In genomic region chr3:52025453-52025852, GRCh38 we compare ENCODE assay signal across 16 cellular contexts. TPM values are rescaled to one million over a fixed set of nuclear protein-coding genes. Genes with fewer than 3 reads are reported as not detected.
A peak's percentile ranks its signal among the peaks of the same experiment; 100 is the strongest.
DNase-seq lines count a peak whose midpoint lies in the region; FAIRE-seq and TF ChIP-seq lines count a peak whose summit lies in the region.
"Had no signal": no experiment of that assay in that cellular context is flagged by ENCODE, and none has a peak within 500 bp of the region (broad histone marks: within the 10 kb centered on the region; RNA-seq: fewer than 3 reads in every experiment).

No MANE protein-coding gene starts in this region.

- H3K27ac Mint-ChIP-seq in neural progenitor cell, result peak overlapping the region; percentile 69
- H3K27ac Mint-ChIP-seq: activated CD4-positive, alpha-beta memory T cell treated with anti-CD3 and anti-CD28 coated beads for 36 hours; activated T-cell treated with anti-CD3 and anti-CD28 coated beads, Interleukin-2, amount 50 U/mL, for 72 hours had no signal

- H3K36me3 Mint-ChIP-seq in neural progenitor cell, result no peaks in the 10 kb centered on the region
- H3K36me3 Mint-ChIP-seq: activated CD4-positive, alpha-beta memory T cell treated with anti-CD3 and anti-CD28 coated beads for 36 hours had no signal

- peaks cover 2% of the 10 kb centered on the region for H3K27me3 Mint-ChIP-seq in neural progenitor cell (ENCODE audit: insufficient read depth, low read depth)
- H3K27me3 Mint-ChIP-seq: activated CD4-positive, alpha-beta memory T cell treated with anti-CD3 and anti-CD28 coated beads for 36 hours had no signal

- TF ChIP-seq CTCF in WERI-Rb-1 (IDR thresholded peaks at IDR 0.05; ENCODE audit: low read depth, low read length) (no peak), neural progenitor cell (IDR thresholded peaks at IDR 0.05) (no peak), GM20000 (IDR thresholded peaks at IDR 0.05; ENCODE audit: extremely low read depth, missing control alignments) (no peak)

- FAIRE-seq in GM12891 (lab: Jason Lieb, UNC), result peak; percentile 16

- H3K4me1 ChIP-seq in neural progenitor cell, result peaks cover 25% of the 10 kb centered on the region

- no peak overlapping the region for H3K9ac ChIP-seq in neural progenitor cell

- TF ChIP-seq POLR2A in GM12891 (IDR thresholded peaks at IDR 0.05; ENCODE audit: low read depth, low read length), result no peak

- H3K4me1 Mint-ChIP-seq in neural progenitor cell, result peaks cover 46% of the 10 kb centered on the region

- H3K27ac ChIP-seq in WERI-Rb-1 (peak overlapping the region; percentile 96), neural progenitor cell (no peak overlapping the region)
- H3K27ac ChIP-seq: sigmoid colon had no signal

- H3K9me3 ChIP-seq in WERI-Rb-1 (ENCODE audit: severe bottlenecking), result no peaks in the 10 kb centered on the region
- no peaks in the 10 kb centered on the region for H3K9me3 ChIP-seq in neural progenitor cell (ENCODE audit: low read depth)
- H3K9me3 ChIP-seq: sigmoid colon had no signal

- no peaks in the 10 kb centered on the region for H3F3A ChIP-seq in neural progenitor cell (ENCODE audit: low read depth)

- H3K4me3 ChIP-seq in WERI-Rb-1 (ENCODE audit: low read depth, low read length) (peak overlapping the region; percentile 24), neural progenitor cell (no peak overlapping the region)
- H3K4me3 ChIP-seq: sigmoid colon had no signal

- H3K4me3 Mint-ChIP-seq in neural progenitor cell, result no peak overlapping the region
- H3K4me3 Mint-ChIP-seq: activated CD4-positive, alpha-beta memory T cell treated with anti-CD3 and anti-CD28 coated beads for 36 hours; activated T-cell treated with anti-CD3 and anti-CD28 coated beads, Interleukin-2, amount 50 U/mL, for 72 hours had no signal

- H3K79me2 ChIP-seq in neural progenitor cell (ENCODE audit: low read depth), result no peaks in the 10 kb centered on the region

- H3K27me3 ChIP-seq in WERI-Rb-1 (ENCODE audit: insufficient read depth, low read depth, severe bottlenecking) (no peaks in the 10 kb centered on the region), neural progenitor cell (no peaks in the 10 kb centered on the region)
- H3K27me3 ChIP-seq: sigmoid colon had no signal

- no peaks in the 10 kb centered on the region for H3K36me3 ChIP-seq in WERI-Rb-1
- no peaks in the 10 kb centered on the region for H3K36me3 ChIP-seq in neural progenitor cell
- H3K36me3 ChIP-seq: sigmoid colon had no signal

- no peaks in the 10 kb centered on the region for H4K20me1 ChIP-seq in neural progenitor cell (ENCODE audit: low read depth)

- no peak overlapping the region for H3K4me2 ChIP-seq in neural progenitor cell

- H2AFZ ChIP-seq in neural progenitor cell (replicated peaks), result no peak overlapping the region

- no peaks in the 10 kb centered on the region for H3K9me3 Mint-ChIP-seq in neural progenitor cell
- H3K9me3 Mint-ChIP-seq: activated CD4-positive, alpha-beta memory T cell treated with anti-CD3 and anti-CD28 coated beads for 36 hours; activated T-cell treated with anti-CD3 and anti-CD28 coated beads, Interleukin-2, amount 50 U/mL, for 72 hours had no signal

- DNase-seq in GM12891 (ENCODE audit: insufficient read length, low spot score), result no peak
- peak; percentile 63 for DNase-seq in WERI-Rb-1
- no peak for DNase-seq in neural progenitor cell (ENCODE audit: low spot score)
- no peak for DNase-seq in GM20000 (ENCODE audit: low spot score)
- no peak for DNase-seq in NCI-H1930 (lab: John Stamatoyannopoulos, UW)
- DNase-seq in NCI-H345 (lab: John Stamatoyannopoulos, UW), result no peak
- DNase-seq: activated CD4-positive, alpha-beta memory T cell treated with anti-CD3 and anti-CD28 coated beads for 36 hours; activated T-cell treated with anti-CD3 and anti-CD28 coated beads, Interleukin-2, amount 50 U/mL, for 72 hours; COR-L47; effector memory CD4-positive, alpha-beta T cell; kidney glomerular epithelial cell; NCI-H2029; NCI-H526 treated with DMSO at 0.1 percent for 48 hours; nucleus accumbens; sigmoid colon; stimulated activated CD4-positive, alpha-beta T cell treated with anti-CD3 and anti-CD28 coated beads, Interleukin-4, amount 100 ng/mL, for 1 hour had no signal

TF ChIP-seq in GM12891, 5 proteins besides CTCF, POLR2A, EP300 and RAD21:
- TF ChIP-seq SPI1 (IDR thresholded peaks at IDR 0.05; ENCODE audit: low read depth, low read length), result no peak

RNA-seq across cellular contexts. Expression of gene RPL29, which starts 29.8 kb away (rescaled TPM):
- 3,375 TPM for polyA plus RNA-seq in GM12891 (2012; ENCODE audit: low read depth, missing spikeins)
- total RNA-seq in neural progenitor cell (ENCODE audit: low replicate concordance), result 1,431 and 2,019 TPM in 2 replicates

RNA-seq across cellular contexts. Expression of gene DUSP7, which starts 30.9 kb away (rescaled TPM):
- 4.1 TPM for polyA plus RNA-seq in GM12891 (2012; ENCODE audit: low read depth, missing spikeins)
- total RNA-seq in neural progenitor cell (ENCODE audit: low replicate concordance), result 2.4 and 10.7 TPM in 2 replicates

RNA-seq across cellular contexts. Expression of gene ACY1, which starts 42.1 kb away (rescaled TPM):
- polyA plus RNA-seq in GM12891 (2012; ENCODE audit: low read depth, missing spikeins), result 38.7 TPM
- total RNA-seq in neural progenitor cell (ENCODE audit: low replicate concordance), result 17.3 and 31.8 TPM in 2 replicates

RNA-seq across cellular contexts. Expression of gene ABHD14A, which starts 50.6 kb away (rescaled TPM):
- 8.4 TPM for polyA plus RNA-seq in GM12891 (2012; ENCODE audit: low read depth, missing spikeins)
- 4.0 and 14.7 TPM in 2 replicates for total RNA-seq in neural progenitor cell (ENCODE audit: low replicate concordance)

RNA-seq across cellular contexts. Expression of gene ABHD14B, which starts 51.6 kb away (rescaled TPM):
- 58.0 TPM for polyA plus RNA-seq in GM12891 (2012; ENCODE audit: low read depth, missing spikeins)
- 6.0 and 8.3 TPM in 2 replicates for total RNA-seq in neural progenitor cell (ENCODE audit: low replicate concordance)
